Comparison of ENCODE assay signal across 20 cellular contexts in genomic region chr6:52799272-52799671, GRCh38. TPM values are rescaled to one million over a fixed set of nuclear protein-coding genes. Genes with fewer than 3 reads are reported as not detected.
"Had no signal": no experiment of that assay in that cellular context is flagged by ENCODE, and none has a peak within 500 bp of the region (broad histone marks: within the 10 kb centered on the region; RNA-seq: fewer than 3 reads in every experiment).

No MANE protein-coding gene starts in this region.

RNA-seq across cellular contexts. Expression of gene GSTA1, which starts 4.3 kb away (rescaled TPM):
- total RNA-seq: activated CD4-positive, alpha-beta memory T cell treated with anti-CD3 and anti-CD28 coated beads, Interleukin-2, amount 10 ng/mL, durations not matched to agents 7 days and 5 days; activated CD4-positive, alpha-beta T cell treated with anti-CD3 and anti-CD28 coated beads, Interleukin-2, amount 10 ng/mL, durations not matched to agents 7 days and 5 days; activated naive CD8-positive, alpha-beta T cell treated with anti-CD3 and anti-CD28 coated beads, Interleukin-2, amount 10 ng/mL, durations not matched to agents 7 days and 5 days; cardiac septum; cerebellum; endothelial cell of umbilical vein; heart left ventricle; left ventricle myocardium inferior; mononuclear cell; natural killer cell treated with Interleukin-12 subunit alpha and Interleukin-12 subunit beta and Interleukin-15 and Interleukin-18, amount 100 ng/mL, for 72 hours; omental fat pad; skeletal muscle tissue; T-helper 2 cell treated with Interferon-gamma antibody and Interleukin-4, amounts not matched to agents 100 ng/mL and 5 ng/mL, for 36 hours; urinary bladder had no signal
- polyA plus RNA-seq: endothelial cell of umbilical vein, heart left ventricle had no signal

RNA-seq across cellular contexts. Expression of gene GSTA2, which starts 36.0 kb away (rescaled TPM):
- total RNA-seq: activated CD4-positive, alpha-beta memory T cell treated with anti-CD3 and anti-CD28 coated beads, Interleukin-2, amount 10 ng/mL, durations not matched to agents 7 days and 5 days; activated CD4-positive, alpha-beta T cell treated with anti-CD3 and anti-CD28 coated beads, Interleukin-2, amount 10 ng/mL, durations not matched to agents 7 days and 5 days; activated naive CD8-positive, alpha-beta T cell treated with anti-CD3 and anti-CD28 coated beads, Interleukin-2, amount 10 ng/mL, durations not matched to agents 7 days and 5 days; cardiac septum; cerebellum; endothelial cell of umbilical vein; heart left ventricle; left ventricle myocardium inferior; mononuclear cell; natural killer cell treated with Interleukin-12 subunit alpha and Interleukin-12 subunit beta and Interleukin-15 and Interleukin-18, amount 100 ng/mL, for 72 hours; omental fat pad; T-cell; T-helper 2 cell treated with Interferon-gamma antibody and Interleukin-4, amounts not matched to agents 100 ng/mL and 5 ng/mL, for 36 hours; urinary bladder; WTC11 had no signal
- polyA plus RNA-seq: endothelial cell of umbilical vein, esophagus, heart left ventricle, urinary bladder had no signal

RNA-seq across cellular contexts. Expression of gene GSTA5, which starts 41.3 kb away (rescaled TPM):
- total RNA-seq: activated CD4-positive, alpha-beta memory T cell treated with anti-CD3 and anti-CD28 coated beads, Interleukin-2, amount 10 ng/mL, durations not matched to agents 7 days and 5 days; activated CD4-positive, alpha-beta T cell treated with anti-CD3 and anti-CD28 coated beads, Interleukin-2, amount 10 ng/mL, durations not matched to agents 7 days and 5 days; activated naive CD8-positive, alpha-beta T cell treated with anti-CD3 and anti-CD28 coated beads, Interleukin-2, amount 10 ng/mL, durations not matched to agents 7 days and 5 days; cardiac septum; cerebellum; endothelial cell of umbilical vein; heart left ventricle; left ventricle myocardium inferior; lung; mononuclear cell; natural killer cell treated with Interleukin-12 subunit alpha and Interleukin-12 subunit beta and Interleukin-15 and Interleukin-18, amount 100 ng/mL, for 72 hours; omental fat pad; skeletal muscle tissue; T-cell; T-helper 2 cell treated with Interferon-gamma antibody and Interleukin-4, amounts not matched to agents 100 ng/mL and 5 ng/mL, for 36 hours; testis; transverse colon; urinary bladder; WTC11 had no signal
- polyA plus RNA-seq: endothelial cell of umbilical vein, esophagus, heart left ventricle, urinary bladder had no signal
